ENCODE assay signal across 17 cellular contexts in the genomic region with DNA sequence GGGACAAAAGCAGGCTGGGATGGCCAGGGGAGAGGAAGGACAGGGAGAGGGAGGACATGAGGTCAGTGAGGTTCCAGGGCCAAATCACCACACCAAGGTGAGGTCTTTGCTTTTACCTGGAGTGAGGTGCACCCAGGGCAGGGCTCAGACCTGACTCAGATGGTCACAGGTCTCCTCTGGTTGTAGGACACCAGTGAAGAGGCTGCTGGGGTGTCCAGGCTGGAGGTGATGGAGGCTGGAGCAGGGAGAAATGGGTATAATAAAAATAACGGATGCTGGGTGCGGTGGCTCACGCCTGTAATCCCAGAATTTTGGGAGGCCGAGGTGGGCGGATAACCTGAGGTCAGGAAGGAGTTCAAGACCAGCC. TPM values are rescaled to one million over a fixed set of nuclear protein-coding genes. Genes with fewer than 3 reads are reported as not detected.
DNase-seq lines count a peak whose midpoint lies in the region; ATAC-seq and TF ChIP-seq lines count a peak whose summit lies in the region.
"Had no signal": no experiment of that assay in that cellular context is flagged by ENCODE, and none has a peak within 500 bp of the region (broad histone marks: within the 10 kb centered on the region; RNA-seq: fewer than 3 reads in every experiment).

No MANE protein-coding gene starts in this region.

- H3K36me3 Mint-ChIP-seq in activated T-cell treated with anti-CD3 and anti-CD28 coated beads, Interleukin-2, amount 50 U/mL, for 24 hours (ENCODE audit: low read depth), result peaks cover 98% of the 10 kb centered on the region
- H3K36me3 Mint-ChIP-seq in T-helper 17 cell (ENCODE audit: low read depth), result peaks cover 9% of the 10 kb centered on the region
- H3K36me3 Mint-ChIP-seq in stimulated activated memory B cell treated with anti-CD40 and anti-IgM and Interleukin-4, amounts not matched to agents 10 μg/mL and 1 μg/mL and 100 μg/mL, for 72 hours, result peaks cover 59% of the 10 kb centered on the region
- H3K36me3 Mint-ChIP-seq in MCF 10A (ENCODE audit: insufficient read depth, unreplicated experiment), result peaks cover 32% of the 10 kb centered on the region

- peak overlapping the region; percentile 67 to 97 for H3K27ac ChIP-seq in left lung

- H3K4me1 ChIP-seq in left lung, result peaks cover 40 to 99% of the 10 kb centered on the region in 2 donors

- no peak overlapping the region for H3K4me3 ChIP-seq in left lung
- H3K4me3 ChIP-seq: Peyer's patch had no signal

- BruUV-seq in MCF 10A (replicated peaks; lab: Mats Ljungman, UMichigan), result no TSS peak

- H3K9me3 ChIP-seq in T-helper 17 cell (ENCODE audit: control insufficient read depth, low read length, poor library complexity, severe bottlenecking), result no peaks in the 10 kb centered on the region
- H3K9me3 ChIP-seq in left lung, result no peaks in the 10 kb centered on the region
- H3K9me3 ChIP-seq: Peyer's patch had no signal

- POLR2A ChIA-PET in MCF 10A (lab: Yijun Ruan, JAX), result interaction anchor here (1.5 kb wide), 1 partner anchor 36 kb away, joined by 3 read pairs; no protein-coding TSS in a partner anchor

- peaks cover 75% of the 10 kb centered on the region for H3K4me1 Mint-ChIP-seq in activated T-cell treated with anti-CD3 and anti-CD28 coated beads, Interleukin-2, amount 50 U/mL, for 24 hours (ENCODE audit: low read depth)
- peaks cover 45% of the 10 kb centered on the region for H3K4me1 Mint-ChIP-seq in T-helper 17 cell
- peaks cover 56% of the 10 kb centered on the region for H3K4me1 Mint-ChIP-seq in stimulated activated memory B cell treated with anti-CD40 and anti-IgM and Interleukin-4, amounts not matched to agents 10 μg/mL and 1 μg/mL and 100 μg/mL, for 72 hours
- peaks cover 17% of the 10 kb centered on the region for H3K4me1 Mint-ChIP-seq in MCF 10A (ENCODE audit: insufficient read depth, unreplicated experiment)

- no peak overlapping the region for H3K4me3 Mint-ChIP-seq in activated T-cell treated with anti-CD3 and anti-CD28 coated beads, Interleukin-2, amount 50 U/mL, for 24 hours
- no peak overlapping the region for H3K4me3 Mint-ChIP-seq in T-helper 17 cell
- no peak overlapping the region for H3K4me3 Mint-ChIP-seq in stimulated activated memory B cell treated with anti-CD40 and anti-IgM and Interleukin-4, amounts not matched to agents 10 μg/mL and 1 μg/mL and 100 μg/mL, for 72 hours
- no peak overlapping the region for H3K4me3 Mint-ChIP-seq in MCF 10A (ENCODE audit: unreplicated experiment)

- intact Hi-C loops in left lung (cut with DNase I) (no loop called here), MCF 10A (cut with micrococcal nuclease) (no loop called here)

- no peaks in the 10 kb centered on the region for H3K27me3 Mint-ChIP-seq in activated T-cell treated with anti-CD3 and anti-CD28 coated beads, Interleukin-2, amount 50 U/mL, for 24 hours
- H3K27me3 Mint-ChIP-seq in T-helper 17 cell, result no peaks in the 10 kb centered on the region
- no peaks in the 10 kb centered on the region for H3K27me3 Mint-ChIP-seq in stimulated activated memory B cell treated with anti-CD40 and anti-IgM and Interleukin-4, amounts not matched to agents 10 μg/mL and 1 μg/mL and 100 μg/mL, for 72 hours
- H3K27me3 Mint-ChIP-seq in MCF 10A (ENCODE audit: insufficient read depth, unreplicated experiment), result no peaks in the 10 kb centered on the region

- H3K27me3 ChIP-seq in left lung, result no peaks in the 10 kb centered on the region
- H3K27me3 ChIP-seq: Peyer's patch had no signal

- TF ChIP-seq CTCF in left lung (IDR thresholded peaks at IDR 0.05), result no peak
- no peak for TF ChIP-seq CTCF in MCF 10A (IDR thresholded peaks at IDR 0.05; ENCODE audit: unreplicated experiment)

- peaks cover 0 to 66% of the 10 kb centered on the region in 2 donors for H3K36me3 ChIP-seq in left lung

- in situ Hi-C loops in G401 (cut with HindIII; ENCODE audit: low sequenced_read_pairs), result no loop called here

- no peaks in the 10 kb centered on the region for H3K9me3 Mint-ChIP-seq in activated T-cell treated with anti-CD3 and anti-CD28 coated beads, Interleukin-2, amount 50 U/mL, for 24 hours
- H3K9me3 Mint-ChIP-seq in stimulated activated memory B cell treated with anti-CD40 and anti-IgM and Interleukin-4, amounts not matched to agents 10 μg/mL and 1 μg/mL and 100 μg/mL, for 72 hours, result no peaks in the 10 kb centered on the region
- H3K9me3 Mint-ChIP-seq in MCF 10A (ENCODE audit: unreplicated experiment), result no peaks in the 10 kb centered on the region

- ATAC-seq in T-helper 17 cell (no peak), left lung (no peak)
- ATAC-seq in stimulated activated memory B cell treated with anti-CD40 and anti-IgM and Interleukin-4, amounts not matched to agents 10 μg/mL and 1 μg/mL and 100 μg/mL, for 72 hours, result no peak

- CTCF ChIA-PET in MCF 10A (lab: Yijun Ruan, JAX), result interaction anchor here (0.7 to 3.1 kb wide), 5 partner anchors 11 to 294 kb away, joined by 3 to 29 read pairs (median 4); no protein-coding TSS in a partner anchor

- no peak for DNase-seq in activated T-cell treated with anti-CD3 and anti-CD28 coated beads, Interleukin-2, amount 50 U/mL, for 24 hours
- DNase-seq in activated T-cell treated with anti-CD3 and anti-CD28 coated beads for 4 hours (no peak), T-helper 17 cell (no peak), left lung (peak in 1 of 2 donors; percentile 22), GM19238 (ENCODE audit: insufficient read length, low spot score) (no peak), MCF 10A (ENCODE audit: unreplicated experiment) (no peak), G401 (ENCODE audit: low spot score) (no peak)
- DNase-seq: activated T-cell treated with anti-CD3 and anti-CD28 coated beads, Interleukin-2, amount 50 U/mL, for 48 hours; DMS 273 treated with DMSO at 0.1 percent for 48 hours; kidney; NCI-H1694 treated with DMSO at 0.1 percent for 48 hours; NCI-H524; stimulated activated CD4-positive, alpha-beta T cell treated with anti-CD3 and anti-CD28 coated beads, Interleukin-4, amount 100 ng/mL, for 24 hours; stimulated activated naive CD4-positive, alpha-beta T cell had no signal

- H3K27ac Mint-ChIP-seq in activated T-cell treated with anti-CD3 and anti-CD28 coated beads, Interleukin-2, amount 50 U/mL, for 24 hours, result peak overlapping the region; percentile 96
- H3K27ac Mint-ChIP-seq in T-helper 17 cell (peak overlapping the region; percentile 83), MCF 10A (ENCODE audit: low read depth, unreplicated experiment) (no peak overlapping the region)
- peak overlapping the region; percentile 52 for H3K27ac Mint-ChIP-seq in stimulated activated memory B cell treated with anti-CD40 and anti-IgM and Interleukin-4, amounts not matched to agents 10 μg/mL and 1 μg/mL and 100 μg/mL, for 72 hours

RNA-seq across cellular contexts. Expression of a gene that starts 6.9 kb away (rescaled TPM):
- total RNA-seq in T-helper 17 cell (100 to 1,000 TPM; 153 to 162 TPM), left lung (100 to 1,000 TPM; 116 to 137 TPM), MCF 10A (2022) (46.7 and 48.1 TPM in 2 replicates)
- 29.9 and 42.9 TPM in 2 replicates for total RNA-seq in G401 (2014; rRNA removed; shearing (Covaris generic))

RNA-seq across cellular contexts. Expression of a gene that starts 23.3 kb away (rescaled TPM):
- total RNA-seq in T-helper 17 cell (1 to 10 TPM; 1.9 to 6.2 TPM), left lung (1 to 10 TPM; 7.7 to 9.7 TPM), MCF 10A (2022) (0.19 and 0.27 TPM in 2 replicates)
- 0.17 TPM in 1 of 2 replicates, not detected in the other for total RNA-seq in G401 (2014; rRNA removed; shearing (Covaris generic))

RNA-seq across cellular contexts. Expression of a gene that starts 34.5 kb away (rescaled TPM):
- under 1 TPM in 1 of 2 donors, not detected in 1; 0.89 TPM for total RNA-seq in T-helper 17 cell
- 10 to 100 TPM; 16.8 to 40.3 TPM for total RNA-seq in left lung
- not detected in 2 replicates for total RNA-seq in MCF 10A (2022)
- total RNA-seq in G401 (2014; rRNA removed; shearing (Covaris generic)), result not detected in 2 replicates
- total RNA-seq: glomerular endothelial cell had no signal

RNA-seq across cellular contexts. Expression of a gene that starts 43.0 kb away (rescaled TPM):
- total RNA-seq in T-helper 17 cell (10 to 100 TPM; 15.1 to 15.5 TPM), left lung (1 to 10 TPM; 8.5 to 9.9 TPM), MCF 10A (2022) (0.40 and 1.0 TPM in 2 replicates)
- total RNA-seq in G401 (2014; rRNA removed; shearing (Covaris generic)), result 2.2 and 8.3 TPM in 2 replicates

Comparison
In these comparisons a context has a peak if more than half of its experiments do, and no peak if none do; other contexts are left out.
1. RNA of a gene that starts 34.5 kb away (total RNA-seq): 16.8 to 40.3 TPM in left lung; 0.89 TPM in T-helper 17 cell, not detected in MCF 10A and not detected in G401; every median in the first group is over 4 times any median in the second.